ENCODE assay signal across 16 cellular contexts in genomic region chr21:26795398-26795790, GRCh38. TPM values are rescaled to one million over a fixed set of nuclear protein-coding genes. Genes with fewer than 3 reads are reported as not detected.
DNase-seq lines count a peak whose midpoint lies in the region; ATAC-seq, FAIRE-seq and TF ChIP-seq lines count a peak whose summit lies in the region.
"Had no signal": no experiment of that assay in that cellular context is flagged by ENCODE, and none has a peak within 500 bp of the region (broad histone marks: within the 10 kb centered on the region; RNA-seq: fewer than 3 reads in every experiment).

No MANE protein-coding gene starts in this region.

- TF ChIP-seq POLR2A in gastrocnemius medialis (IDR thresholded peaks at IDR 0.05), result no peak

- CTCF ChIA-PET in AG04450 (lab: Charles Lee), result no interaction called here

- in situ Hi-C loops in gastrocnemius medialis (cut with MboI; ENCODE audit: low sequenced_read_pairs in 4 of 4), result no loop called here

- WGBS in hepatocyte (ENCODE audit: low lambda C conversion rate, missing lambda C conversion rate), result 90% methylated on average over 10 of the region's 10 CpGs

- no peak for ATAC-seq in gastrocnemius medialis
- ATAC-seq in GM18502 (IDR thresholded peaks at IDR 0.05; ENCODE audit: poor library complexity, unreplicated experiment), result no peak
- ATAC-seq in HG03565 (IDR thresholded peaks at IDR 0.05; ENCODE audit: unreplicated experiment), result no peak
- ATAC-seq: activated CD8-positive, alpha-beta memory T cell treated with anti-CD3 and anti-CD28 coated beads, Interleukin-2, amount 10 ng/mL, durations not matched to agents 7 days and 5 days; WTC11 had no signal

- H3K4me3 ChIP-seq in AG04450 (ENCODE audit: low read depth, low read length), result no peak overlapping the region
- H3K4me3 ChIP-seq in ascending aorta, result no peak overlapping the region
- no peak overlapping the region for H3K4me3 ChIP-seq in hepatocyte
- no peak overlapping the region for H3K4me3 ChIP-seq in gastrocnemius medialis

- H3K9me2 ChIP-seq in hepatocyte (replicated peaks; ENCODE audit: insufficient read depth), result no peaks in the 10 kb centered on the region

- H3K4me1 ChIP-seq in ascending aorta (peaks cover 0 to 10% of the 10 kb centered on the region in 2 donors), hepatocyte (ENCODE audit: insufficient read depth) (peaks cover 10% of the 10 kb centered on the region), gastrocnemius medialis (peaks cover 0 to 13% of the 10 kb centered on the region in 2 donors)

- no peaks in the 10 kb centered on the region for H4K20me1 ChIP-seq in hepatocyte (ENCODE audit: insufficient read depth, poor library complexity, severe bottlenecking)

- POLR2A ChIA-PET in AG04450 (lab: Yijun Ruan, JAX), result no interaction called here

- no peak for TF ChIP-seq CTCF in AG04450 (IDR thresholded peaks at IDR 0.05; ENCODE audit: low read depth, low read length)
- TF ChIP-seq CTCF in ascending aorta (IDR thresholded peaks at IDR 0.05), result no peak
- no peak for TF ChIP-seq CTCF in hepatocyte (IDR thresholded peaks at IDR 0.05; ENCODE audit: poor library complexity)
- TF ChIP-seq CTCF in gastrocnemius medialis (IDR thresholded peaks at IDR 0.05 in 4 of 5, conservative IDR thresholded peaks at IDR 0.05 in 1 of 5), result no peak

- no peak for FAIRE-seq in GM19239 (lab: Jason Lieb, UNC)
- FAIRE-seq: bronchial epithelial cell, frontal cortex had no signal

- no peaks in the 10 kb centered on the region; the same call in none of the 2 replicates for H3K9me3 ChIP-seq in AG04450 (ENCODE audit: control insufficient read depth, insufficient read depth, low read length)
- no peaks in the 10 kb centered on the region for H3K9me3 ChIP-seq in ascending aorta
- H3K9me3 ChIP-seq in hepatocyte (ENCODE audit: low read depth), result no peaks in the 10 kb centered on the region
- H3K9me3 ChIP-seq in gastrocnemius medialis, result no peaks in the 10 kb centered on the region

- H3K27me3 ChIP-seq in AG04450 (ENCODE audit: control insufficient read depth, insufficient read depth, low read length) (no peaks in the 10 kb centered on the region), ascending aorta (no peaks in the 10 kb centered on the region), hepatocyte (no peaks in the 10 kb centered on the region), gastrocnemius medialis (no peaks in the 10 kb centered on the region)

- no peaks in the 10 kb centered on the region for H3K36me3 ChIP-seq in ascending aorta
- no peaks in the 10 kb centered on the region for H3K36me3 ChIP-seq in hepatocyte (replicated peaks; ENCODE audit: insufficient read depth, low read depth)
- H3K36me3 ChIP-seq in gastrocnemius medialis, result no peaks in the 10 kb centered on the region

- H2AFZ ChIP-seq in hepatocyte, result no peak overlapping the region

- DNase-seq in AG04450 (ENCODE audit: low read depth, low spot score) (no peak), ascending aorta (ENCODE audit: low spot score in 2 of 2) (no peak), hepatocyte (ENCODE audit: low spot score) (no peak), gastrocnemius medialis (no peak), GM19239 (ENCODE audit: insufficient read length, low spot score) (no peak)
- DNase-seq in activated T-cell treated with anti-CD3 and anti-CD28 coated beads, Interleukin-2, amount 50 U/mL, for 48 hours, result no peak
- DNase-seq: activated CD8-positive, alpha-beta memory T cell treated with anti-CD3 and anti-CD28 coated beads, Interleukin-2, amount 10 ng/mL, durations not matched to agents 7 days and 5 days; activated naive CD4-positive, alpha-beta T cell; GF-D8; NCI-H526 treated with DMSO at 0.1 percent for 48 hours; SW 1271 had no signal

- peak overlapping the region; percentile 49 for H3K27ac ChIP-seq in AG04450 (ENCODE audit: low read depth, low read length)
- H3K27ac ChIP-seq in ascending aorta, result peak overlapping the region; percentile 47 to 68
- peak overlapping the region; percentile 34 for H3K27ac ChIP-seq in hepatocyte
- peak overlapping the region; percentile 1 to 71 (median 70) for H3K27ac ChIP-seq in gastrocnemius medialis

- H3K79me2 ChIP-seq in hepatocyte, result no peaks in the 10 kb centered on the region

- peak overlapping the region; percentile 36 for H3K4me2 ChIP-seq in hepatocyte

- intact Hi-C loops in ascending aorta (cut with DNase I), result loop anchor here (5.0 kb wide), 1 partner anchor 47 kb away; no protein-coding TSS in a partner anchor
- intact Hi-C loops in gastrocnemius medialis (cut with DNase I; ENCODE audit: low total_unique reads), result no loop called here

RNA-seq across cellular contexts. Expression of gene ADAMTS1, which starts 49.8 kb away (rescaled TPM):
- 309 and 332 TPM in 2 replicates for polyA plus RNA-seq in AG04450 (2011; rRNA removed)
- 817 and 976 TPM in 2 replicates for polyA minus RNA-seq in AG04450 (2011; rRNA and poly(A)+ RNA removed)
- total RNA-seq in ascending aorta, result 672 TPM
- 110 and 113 TPM in 2 replicates for total RNA-seq in hepatocyte
- 136 and 144 TPM in 2 replicates for polyA plus RNA-seq in hepatocyte
- 10 to 100 TPM; 23.7 to 43.8 (median 33.1) TPM for total RNA-seq in gastrocnemius medialis
